Comparison of ENCODE assay signal across 28 cellular contexts in the genomic region with DNA sequence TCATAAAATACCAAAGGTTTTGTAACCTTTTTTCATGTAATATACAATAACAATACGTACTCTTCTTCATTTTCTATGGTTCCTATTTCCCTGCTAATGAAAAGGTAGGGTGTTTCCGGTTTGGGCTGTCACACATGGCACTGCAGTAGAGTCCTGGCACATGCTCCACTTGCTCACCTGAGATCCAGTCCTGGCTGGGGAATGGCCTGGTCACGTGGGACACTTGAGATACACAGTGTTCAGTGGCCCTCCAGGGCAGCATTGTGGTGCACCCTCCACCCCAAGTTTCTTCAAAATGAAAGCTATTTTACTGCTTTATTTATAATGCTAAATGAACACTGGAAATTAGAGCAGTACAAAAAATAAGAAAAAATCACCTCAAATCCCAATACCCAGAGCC. TPM values are rescaled to one million over a fixed set of nuclear protein-coding genes. Genes with fewer than 3 reads are reported as not detected.
DNase-seq lines count a peak whose midpoint lies in the region; ATAC-seq, FAIRE-seq and TF ChIP-seq lines count a peak whose summit lies in the region.
"Had no signal": no experiment of that assay in that cellular context is flagged by ENCODE, and none has a peak within 500 bp of the region (broad histone marks: within the 10 kb centered on the region; RNA-seq: fewer than 3 reads in every experiment).

No MANE protein-coding gene starts in this region.

- H3K4me1 Mint-ChIP-seq in natural killer cell = no peaks in the 10 kb centered on the region
- peaks cover 0 to 7% of the 10 kb centered on the region in 2 donors for H3K4me1 Mint-ChIP-seq in natural killer cell treated with Interleukin-12 subunit alpha and Interleukin-12 subunit beta and Interleukin-15 and Interleukin-18, amount 100 ng/mL, for 72 hours (ENCODE audit: low read depth in 2 of 2)
- peaks cover 18% of the 10 kb centered on the region for H3K4me1 Mint-ChIP-seq in activated naive CD8-positive, alpha-beta T cell (ENCODE audit: low read depth)
- H3K4me1 Mint-ChIP-seq: CD14-positive monocyte had no signal

- WGBS in HepG2 (ENCODE audit: low lambda C conversion rate) = 99% methylated on average over 3 of the region's 3 CpGs

- H3K27ac ChIP-seq in HepG2 (ENCODE audit: extremely low read length, insufficient read depth, low read length) (no peak overlapping the region), upper lobe of right lung (no peak overlapping the region)
- H3K27ac ChIP-seq: heart right ventricle, ovary, right atrium auricular region had no signal

- POLR2A ChIA-PET in HepG2 (lab: Yijun Ruan, JAX) = no interaction called here

- H3K4me3 Mint-ChIP-seq in natural killer cell = no peak overlapping the region
- no peak overlapping the region for H3K4me3 Mint-ChIP-seq in natural killer cell treated with Interleukin-12 subunit alpha and Interleukin-12 subunit beta and Interleukin-15 and Interleukin-18, amount 100 ng/mL, for 72 hours
- no peak overlapping the region for H3K4me3 Mint-ChIP-seq in activated naive CD8-positive, alpha-beta T cell
- H3K4me3 Mint-ChIP-seq: CD14-positive monocyte; HFFc6; mesothelial cell of epicardium; naive thymus-derived CD8-positive, alpha-beta T cell had no signal

- DNase-seq in natural killer cell (no peak), HepG2 (ENCODE audit: low spot score) (no peak), upper lobe of right lung (no peak), ecto neural progenitor cell (ENCODE audit: low spot score) (no peak)
- DNase-seq in natural killer cell treated with Interleukin-12 subunit alpha and Interleukin-12 subunit beta and Interleukin-15 and Interleukin-18, amount 100 ng/mL, for 72 hours (ENCODE audit: low spot score) = no peak
- DNase-seq: activated CD4-positive, CD25-positive, alpha-beta regulatory T cell; activated CD8-positive, alpha-beta memory T cell treated with anti-CD3 and anti-CD28 coated beads for 24 hours; activated naive CD4-positive, alpha-beta T cell treated with anti-CD3 and anti-CD28 coated beads, Interleukin-2, amount 50 U/mL, for 16 hours; central memory CD4-positive, alpha-beta T cell; erythroblast; heart right ventricle; HFFc6; naive thymus-derived CD8-positive, alpha-beta T cell; NCI-H2081 treated with DMSO at 0.1 percent for 48 hours; NCI-H82; ovary; RPMI8226; spleen; stimulated activated CD4-positive, alpha-beta T cell treated with anti-CD3 and anti-CD28 coated beads, Interleukin-4, amount 100 ng/mL, for 1 hour; stimulated activated naive CD4-positive, alpha-beta T cell; T-helper 9 cell had no signal

- H3K27ac Mint-ChIP-seq in natural killer cell = peak overlapping the region; percentile 16 to 78
- peak overlapping the region in 1 of 2 donors; percentile 32 for H3K27ac Mint-ChIP-seq in natural killer cell treated with Interleukin-12 subunit alpha and Interleukin-12 subunit beta and Interleukin-15 and Interleukin-18, amount 100 ng/mL, for 72 hours
- H3K27ac Mint-ChIP-seq in activated naive CD8-positive, alpha-beta T cell = peak overlapping the region; percentile 54

- no peak for TF ChIP-seq RAD21 in HepG2 (CRISPR knock-in tag; IDR thresholded peaks at IDR 0.05)

- intact Hi-C loops in natural killer cell (cut with micrococcal nuclease) = no loop called here
- intact Hi-C loops in HepG2 (cut with micrococcal nuclease; ENCODE audit: unreplicated experiment) = loop anchor here (5.0 kb wide), 1 partner anchor 115 kb away; no protein-coding TSS in a partner anchor
- intact Hi-C loops in upper lobe of right lung (cut with DNase I) = no loop called here

- H3K27me3 ChIP-seq in HepG2 (ENCODE audit: control insufficient read depth in 1 of 2, insufficient read depth in 2 of 2, low read length in 2 of 2) = no peaks in the 10 kb centered on the region; a peak in 1 of 5 replicates
- H3K27me3 ChIP-seq in upper lobe of right lung = no peaks in the 10 kb centered on the region
- H3K27me3 ChIP-seq: dorsolateral prefrontal cortex, heart right ventricle, ovary, right atrium auricular region, spleen had no signal

- no peaks in the 10 kb centered on the region for H3K27me3 Mint-ChIP-seq in natural killer cell (ENCODE audit: low read depth in 2 of 2)
- no peaks in the 10 kb centered on the region for H3K27me3 Mint-ChIP-seq in natural killer cell treated with Interleukin-12 subunit alpha and Interleukin-12 subunit beta and Interleukin-15 and Interleukin-18, amount 100 ng/mL, for 72 hours
- no peaks in the 10 kb centered on the region for H3K27me3 Mint-ChIP-seq in activated naive CD8-positive, alpha-beta T cell
- H3K27me3 Mint-ChIP-seq: naive thymus-derived CD8-positive, alpha-beta T cell had no signal

- H3K79me2 ChIP-seq in HepG2 (ENCODE audit: insufficient read depth, low read length) = no peaks in the 10 kb centered on the region

- peaks cover 30 to 84% of the 10 kb centered on the region in 2 experiments for H3K36me3 ChIP-seq in HepG2 (replicated peaks in 1 of 2; ENCODE audit: control insufficient read depth in 1 of 2, insufficient read depth in 2 of 2, low read length in 2 of 2)
- H3K36me3 ChIP-seq in upper lobe of right lung = peaks cover 97% of the 10 kb centered on the region
- H3K36me3 ChIP-seq: ovary had no signal

- no peak overlapping the region for H3K9ac ChIP-seq in HepG2 (ENCODE audit: insufficient read depth, low read depth, low read length)

- no peak for ATAC-seq in natural killer cell
- no peak for ATAC-seq in natural killer cell treated with Interleukin-12 subunit alpha and Interleukin-12 subunit beta and Interleukin-15 and Interleukin-18, amount 100 ng/mL, for 72 hours
- ATAC-seq in HepG2 = no peak
- ATAC-seq in upper lobe of right lung = peak; percentile 77
- no peak for ATAC-seq in HG02798 (IDR thresholded peaks at IDR 0.05; ENCODE audit: poor library complexity, unreplicated experiment)
- ATAC-seq in GM19351 (IDR thresholded peaks at IDR 0.05; ENCODE audit: unreplicated experiment) = no peak
- ATAC-seq: naive thymus-derived CD8-positive, alpha-beta T cell had no signal

- H3K9me3 ChIP-seq in HepG2 (ENCODE audit: low read length) (no peaks in the 10 kb centered on the region), upper lobe of right lung (no peaks in the 10 kb centered on the region)
- H3K9me3 ChIP-seq: heart right ventricle, ovary, right atrium auricular region, spleen had no signal

- no TSS peak for BruUV-seq in HepG2 (replicated peaks; lab: Mats Ljungman, UMichigan)

- no peaks in the 10 kb centered on the region for H3K4me1 ChIP-seq in HepG2 (ENCODE audit: insufficient read depth, low read length)
- no peaks in the 10 kb centered on the region for H3K4me1 ChIP-seq in upper lobe of right lung

- no peak for TF ChIP-seq EP300 in HepG2 (IDR thresholded peaks at IDR 0.05; ENCODE audit: low read depth in 2 of 2, low read length in 2 of 2)
- no peak for TF ChIP-seq EP300 in HepG2 (CRISPR knock-in tag; IDR thresholded peaks at IDR 0.05; ENCODE audit: borderline replicate concordance)

- TF ChIP-seq CTCF in natural killer cell (IDR thresholded peaks at IDR 0.05) (no peak), HepG2 (CRISPR knock-in tag; IDR thresholded peaks at IDR 0.05) (no peak), upper lobe of right lung (IDR thresholded peaks at IDR 0.05) (no peak)

- CTCF ChIA-PET in HepG2 (lab: Yijun Ruan, JAX; ENCODE audit: low intra/inter-chr PET ratio, low total read pairs) = no interaction called here

- in situ Hi-C loops in HepG2 (cut with HindIII; ENCODE audit: extremely low pct_ligation_motif_present, low pct_unique_long_range_greater_than_20kb) = loop anchor here (10.0 kb wide), 1 partner anchor 117 kb away; no protein-coding TSS in a partner anchor

- H2AFZ ChIP-seq in HepG2 (ENCODE audit: low read length) = no peak overlapping the region

- no peak overlapping the region for H3K4me3 ChIP-seq in HepG2 (replicated peaks in 1 of 3; ENCODE audit: insufficient read depth in 1 of 3, low read depth in 2 of 3, low read length in 3 of 3)
- H3K4me3 ChIP-seq in upper lobe of right lung = no peak overlapping the region
- H3K4me3 ChIP-seq: dorsolateral prefrontal cortex, heart right ventricle, ovary, right atrium auricular region, spleen had no signal

- H3K36me3 Mint-ChIP-seq in natural killer cell = peaks cover 9% of the 10 kb centered on the region
- peaks cover 18% of the 10 kb centered on the region for H3K36me3 Mint-ChIP-seq in natural killer cell treated with Interleukin-12 subunit alpha and Interleukin-12 subunit beta and Interleukin-15 and Interleukin-18, amount 100 ng/mL, for 72 hours
- peaks cover 4% of the 10 kb centered on the region for H3K36me3 Mint-ChIP-seq in activated naive CD8-positive, alpha-beta T cell

- no peaks in the 10 kb centered on the region for H4K20me1 ChIP-seq in HepG2 (ENCODE audit: insufficient read depth, low read length)

- H3K4me2 ChIP-seq in HepG2 (ENCODE audit: low read depth, low read length) = no peak overlapping the region

- no peak for FAIRE-seq in HepG2 (lab: Jason Lieb, UNC)

- TF ChIP-seq POLR2A in HepG2 (IDR thresholded peaks at IDR 0.05; ENCODE audit: insufficient read depth in 1 of 2, low read depth in 2 of 2, low read length in 2 of 2) = no peak

- no peaks in the 10 kb centered on the region for H3K9me3 Mint-ChIP-seq in natural killer cell
- H3K9me3 Mint-ChIP-seq in natural killer cell treated with Interleukin-12 subunit alpha and Interleukin-12 subunit beta and Interleukin-15 and Interleukin-18, amount 100 ng/mL, for 72 hours = no peaks in the 10 kb centered on the region
- no peaks in the 10 kb centered on the region for H3K9me3 Mint-ChIP-seq in activated naive CD8-positive, alpha-beta T cell (ENCODE audit: low read depth)
- H3K9me3 Mint-ChIP-seq: CD14-positive monocyte; HFFc6; mesothelial cell of epicardium; naive thymus-derived CD8-positive, alpha-beta T cell had no signal

RNA-seq across cellular contexts. Expression of a gene that starts 23.2 kb away (rescaled TPM):
- total RNA-seq in natural killer cell = 10 to 100 TPM; 32.3 to 41.4 (median 41.4) TPM
- 100 to 1,000 TPM in 1 of 2 donors, 10 to 100 TPM in 1; 41.5 to 117 TPM for total RNA-seq in natural killer cell treated with Interleukin-12 subunit alpha and Interleukin-12 subunit beta and Interleukin-15 and Interleukin-18, amount 100 ng/mL, for 72 hours
- 69.2 and 74.3 TPM in 2 replicates for total RNA-seq in HepG2 (2016; rRNA removed; fragmentation: Illumina TruSeq; extraction: Trizol)
- total RNA-seq in HepG2 (2016; cell fraction: cytosol; rRNA removed; fragmentation: Illumina TruSeq; extraction: Trizol; ENCODE audit: low read depth) = 14.2 and 14.8 TPM in 2 replicates
- total RNA-seq in HepG2 (2016; cell fraction: insoluble cytoplasmic fraction; rRNA removed; fragmentation: Illumina TruSeq; extraction: Trizol) = 70.2 and 72.6 TPM in 2 replicates
- total RNA-seq in HepG2 (2016; cell fraction: membrane; rRNA removed; fragmentation: Illumina TruSeq; extraction: Trizol) = 27.9 and 28.9 TPM in 2 replicates
- 64.0 TPM in 2 replicates for total RNA-seq in HepG2 (2016; cell fraction: nucleus; rRNA removed; fragmentation: Illumina TruSeq; extraction: Trizol)
- polyA plus RNA-seq in HepG2 (2011; rRNA removed) = 54.7 and 60.1 TPM in 2 replicates
- 28.6 and 33.5 TPM in 2 replicates for polyA plus RNA-seq in HepG2 (2011; cell fraction: cytosol; rRNA removed)
- 148 and 153 TPM in 2 replicates for polyA plus RNA-seq in HepG2 (2011; cell fraction: nucleus; rRNA removed)
- 41.3 and 42.1 TPM in 2 replicates for polyA plus RNA-seq in HepG2 (2012)
- 23.2 and 27.5 TPM in 2 replicates for polyA plus RNA-seq in HepG2 (2016; cell fraction: cytosol; fragmentation: Illumina TruSeq; extraction: Trizol; ENCODE audit: low read depth)
- polyA plus RNA-seq in HepG2 (2016; cell fraction: insoluble cytoplasmic fraction; fragmentation: Illumina TruSeq; extraction: Trizol; ENCODE audit: low read depth) = 79.2 and 82.6 TPM in 2 replicates
- polyA plus RNA-seq in HepG2 (2016; cell fraction: membrane; fragmentation: Illumina TruSeq; extraction: Trizol; ENCODE audit: low read depth) = 27.1 and 31.5 TPM in 2 replicates
- 204 and 214 TPM in 2 replicates for polyA plus RNA-seq in HepG2 (2016; cell fraction: nucleus; fragmentation: Illumina TruSeq; extraction: Trizol; ENCODE audit: insufficient read depth, low read depth)
- 20.9 and 34.4 TPM in 2 replicates for polyA minus RNA-seq in HepG2 (2011; rRNA and poly(A)+ RNA removed; ENCODE audit: low replicate concordance)
- 12.5 and 15.0 TPM in 2 replicates for polyA minus RNA-seq in HepG2 (2011; cell fraction: cytosol; rRNA and poly(A)+ RNA removed)
- polyA minus RNA-seq in HepG2 (2011; cell fraction: nucleus; rRNA and poly(A)+ RNA removed) = 53.0 and 61.3 TPM in 2 replicates
- 60.2 TPM for total RNA-seq in upper lobe of right lung

RNA-seq across cellular contexts. Expression of a gene that starts 57.0 kb away (rescaled TPM):
- total RNA-seq in natural killer cell (10 to 100 TPM; 27.6 to 34.4 (median 29.4) TPM), HepG2 (2016; rRNA removed; fragmentation: Illumina TruSeq; extraction: Trizol) (11.8 and 14.7 TPM in 2 replicates), upper lobe of right lung (27.6 TPM)
- total RNA-seq in natural killer cell treated with Interleukin-12 subunit alpha and Interleukin-12 subunit beta and Interleukin-15 and Interleukin-18, amount 100 ng/mL, for 72 hours = 10 to 100 TPM; 17.9 to 19.1 TPM
- 3.7 and 3.9 TPM in 2 replicates for total RNA-seq in HepG2 (2016; cell fraction: cytosol; rRNA removed; fragmentation: Illumina TruSeq; extraction: Trizol; ENCODE audit: low read depth)
- total RNA-seq in HepG2 (2016; cell fraction: insoluble cytoplasmic fraction; rRNA removed; fragmentation: Illumina TruSeq; extraction: Trizol) = 10.8 and 13.0 TPM in 2 replicates
- 10.4 and 11.3 TPM in 2 replicates for total RNA-seq in HepG2 (2016; cell fraction: membrane; rRNA removed; fragmentation: Illumina TruSeq; extraction: Trizol)
- total RNA-seq in HepG2 (2016; cell fraction: nucleus; rRNA removed; fragmentation: Illumina TruSeq; extraction: Trizol) = 10.6 and 12.4 TPM in 2 replicates
- 7.9 and 9.4 TPM in 2 replicates for polyA plus RNA-seq in HepG2 (2011; rRNA removed)
- polyA plus RNA-seq in HepG2 (2011; cell fraction: cytosol; rRNA removed) = 3.7 and 5.1 TPM in 2 replicates
- 22.2 and 23.7 TPM in 2 replicates for polyA plus RNA-seq in HepG2 (2011; cell fraction: nucleus; rRNA removed)
- polyA plus RNA-seq in HepG2 (2012) = 8.1 and 8.8 TPM in 2 replicates
- polyA plus RNA-seq in HepG2 (2016; cell fraction: cytosol; fragmentation: Illumina TruSeq; extraction: Trizol; ENCODE audit: low read depth) = 3.3 and 4.1 TPM in 2 replicates
- 8.2 and 9.0 TPM in 2 replicates for polyA plus RNA-seq in HepG2 (2016; cell fraction: insoluble cytoplasmic fraction; fragmentation: Illumina TruSeq; extraction: Trizol; ENCODE audit: low read depth)
- polyA plus RNA-seq in HepG2 (2016; cell fraction: membrane; fragmentation: Illumina TruSeq; extraction: Trizol; ENCODE audit: low read depth) = 5.9 and 6.1 TPM in 2 replicates
- 15.4 and 16.1 TPM in 2 replicates for polyA plus RNA-seq in HepG2 (2016; cell fraction: nucleus; fragmentation: Illumina TruSeq; extraction: Trizol; ENCODE audit: insufficient read depth, low read depth)
- polyA minus RNA-seq in HepG2 (2011; rRNA and poly(A)+ RNA removed; ENCODE audit: low replicate concordance) = 15.6 and 28.8 TPM in 2 replicates
- polyA minus RNA-seq in HepG2 (2011; cell fraction: cytosol; rRNA and poly(A)+ RNA removed) = 7.3 and 10.0 TPM in 2 replicates
- polyA minus RNA-seq in HepG2 (2011; cell fraction: nucleus; rRNA and poly(A)+ RNA removed) = 15.7 and 18.5 TPM in 2 replicates
